Comparison of ENCODE assay signal across 22 cellular contexts in the genomic region with DNA sequence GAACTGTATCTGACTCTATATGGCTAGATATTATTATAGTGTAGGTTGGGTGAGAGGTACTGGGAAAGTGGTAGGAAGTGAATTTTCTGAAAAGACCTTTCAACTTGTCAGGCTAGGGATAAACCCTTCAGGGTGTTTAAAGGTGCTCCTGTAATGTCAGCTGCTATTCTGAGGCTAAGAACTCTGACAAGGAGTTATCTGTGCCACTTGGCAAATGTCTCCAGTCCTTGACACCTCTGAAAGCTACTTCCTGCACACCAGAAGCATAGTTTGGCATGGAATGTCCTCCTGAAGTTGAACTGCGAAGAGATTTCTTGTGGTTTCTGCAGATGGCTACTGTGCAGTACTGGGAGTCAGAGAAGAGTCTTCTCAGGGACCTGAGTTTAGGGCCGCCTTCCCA.
"Had no signal": no experiment of that assay in that cellular context is flagged by ENCODE, and none has a peak within 500 bp of the region (broad histone marks: within the 10 kb centered on the region; RNA-seq: fewer than 3 reads in every experiment).

No MANE protein-coding gene starts in this region.

- H3K27me3 ChIP-seq: SJCRH30 had no signal

- H3K4me3 ChIP-seq: K562, SJCRH30 had no signal

- ATAC-seq: HepG2, K562, SK-N-SH treated with all-trans-retinoic acid at 6 μM for 48 hours had no signal

- H3K27ac ChIP-seq: KMS-11, SJCRH30 had no signal

- H3K4me1 ChIP-seq: SJCRH30 had no signal

- H3K36me3 ChIP-seq: SJCRH30 had no signal

- H3K9me3 ChIP-seq: SJCRH30 had no signal

- DNase-seq: Kasumi-1, MM.1S, NCI-H1048, NCI-H1105, NCI-H1417, NCI-H1436 treated with DMSO at 0.1 percent for 48 hours, NCI-H1694, NCI-H187 treated with DMSO at 0.1 percent for 48 hours, NCI-H2029 treated with DMSO at 0.1 percent for 48 hours, NCI-H2171 treated with DMSO at 0.1 percent for 48 hours, NCI-H345, NCI-H446 treated with DMSO at 0.1 percent for 48 hours, NCI-H510A treated with DMSO at 0.1 percent for 48 hours, NCI-H526 treated with DMSO at 0.1 percent for 48 hours, NCI-H748 treated with DMSO at 0.1 percent for 48 hours, RPMI8226, SHP77 treated with DMSO at 0.1 percent for 48 hours, SJCRH30 had no signal
